25 cellular contexts compared by ENCODE assay signal in the genomic region with DNA sequence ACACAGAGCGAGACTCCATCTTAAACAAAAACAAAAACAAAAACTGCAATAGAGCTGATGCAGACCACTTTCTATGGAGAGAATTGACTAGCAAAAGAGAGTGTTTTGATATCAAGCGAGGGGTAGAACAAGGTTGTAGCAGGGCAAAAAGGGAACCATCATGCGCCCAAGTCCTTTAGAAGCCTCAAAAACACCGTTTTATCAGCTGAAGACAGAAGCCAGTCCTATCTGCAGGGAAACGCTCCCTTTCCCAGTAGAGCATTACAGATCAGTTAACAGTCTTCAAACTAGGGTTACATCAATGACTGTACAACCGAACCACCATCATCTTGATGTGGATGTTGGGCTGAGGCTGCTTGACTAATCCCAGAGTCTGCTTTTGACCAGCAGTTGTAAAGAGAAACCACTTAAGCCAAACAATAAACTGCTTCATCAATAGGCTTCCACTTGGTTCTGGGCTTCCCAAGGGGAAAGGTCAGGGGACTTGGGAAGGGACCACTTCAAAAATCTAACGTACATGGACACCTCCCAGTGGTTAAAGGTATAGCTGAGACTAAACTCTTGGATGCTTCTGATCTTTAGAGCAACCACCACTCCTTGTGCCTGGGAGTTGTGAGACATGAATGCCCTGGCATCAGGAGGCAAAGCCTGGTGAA. TPM values are rescaled to one million over a fixed set of nuclear protein-coding genes. Genes with fewer than 3 reads are reported as not detected.
A peak's percentile ranks its signal among the peaks of the same experiment; 100 is the strongest.
DNase-seq lines count a peak whose midpoint lies in the region; ATAC-seq, FAIRE-seq and TF ChIP-seq lines count a peak whose summit lies in the region.
"Had no signal": no experiment of that assay in that cellular context is flagged by ENCODE, and none has a peak within 500 bp of the region (broad histone marks: within the 10 kb centered on the region; RNA-seq: fewer than 3 reads in every experiment).

No MANE protein-coding gene starts in this region.

- no peak for TF ChIP-seq POLR2A in K562 (conservative IDR thresholded peaks at IDR 0.05)

- H3K4me1 ChIP-seq in K562 (replicated peaks in 1 of 2; ENCODE audit: control insufficient read depth in 2 of 2, insufficient read depth in 2 of 2, low read length in 2 of 2), result peaks cover 10 to 44% of the 10 kb centered on the region in 2 experiments
- H3K4me1 ChIP-seq: BE2C had no signal

- H4K20me1 ChIP-seq in K562 (replicated peaks; ENCODE audit: control insufficient read depth, insufficient read depth, low read length), result peaks cover 14% of the 10 kb centered on the region

- intact Hi-C loops in natural killer cell (cut with micrococcal nuclease), result no loop called here
- intact Hi-C loops in K562 (cut with micrococcal nuclease), result loop anchor here (5.0 kb wide), 1 partner anchor 142 kb away; the partner anchor contains the start of gene SNRPC

- peaks cover 38 to 42% of the 10 kb centered on the region in 2 donors for H3K4me1 Mint-ChIP-seq in natural killer cell
- peaks cover 22 to 28% of the 10 kb centered on the region in 2 donors for H3K4me1 Mint-ChIP-seq in natural killer cell treated with Interleukin-12 subunit alpha and Interleukin-12 subunit beta and Interleukin-15 and Interleukin-18, amount 100 ng/mL, for 72 hours (ENCODE audit: low read depth in 2 of 2)
- peaks cover 15 to 29% (median 23%) of the 10 kb centered on the region in 3 donors for H3K4me1 Mint-ChIP-seq in T-cell
- H3K4me1 Mint-ChIP-seq in stimulated activated memory B cell treated with anti-CD40 and anti-IgM and Interleukin-4, amounts not matched to agents 10 μg/mL and 1 μg/mL and 100 μg/mL, for 72 hours, result peaks cover 25% of the 10 kb centered on the region

- H2AFZ ChIP-seq in K562 (ENCODE audit: low read depth, low read length), result peak overlapping the region; percentile 5; the same call in 1 of the 2 replicates
- H2AFZ ChIP-seq: GM23338 had no signal

- H3K4me3 Mint-ChIP-seq in natural killer cell (no peak overlapping the region), T-cell (no peak overlapping the region)
- no peak overlapping the region for H3K4me3 Mint-ChIP-seq in natural killer cell treated with Interleukin-12 subunit alpha and Interleukin-12 subunit beta and Interleukin-15 and Interleukin-18, amount 100 ng/mL, for 72 hours
- H3K4me3 Mint-ChIP-seq in stimulated activated memory B cell treated with anti-CD40 and anti-IgM and Interleukin-4, amounts not matched to agents 10 μg/mL and 1 μg/mL and 100 μg/mL, for 72 hours, result no peak overlapping the region
- H3K4me3 Mint-ChIP-seq: CD4-positive, CD25-positive, alpha-beta regulatory T cell; GM23338 had no signal

- no peaks in the 10 kb centered on the region for H3K9me3 Mint-ChIP-seq in natural killer cell
- no peaks in the 10 kb centered on the region for H3K9me3 Mint-ChIP-seq in natural killer cell treated with Interleukin-12 subunit alpha and Interleukin-12 subunit beta and Interleukin-15 and Interleukin-18, amount 100 ng/mL, for 72 hours
- H3K9me3 Mint-ChIP-seq in T-cell, result no peaks in the 10 kb centered on the region
- H3K9me3 Mint-ChIP-seq in stimulated activated memory B cell treated with anti-CD40 and anti-IgM and Interleukin-4, amounts not matched to agents 10 μg/mL and 1 μg/mL and 100 μg/mL, for 72 hours, result no peaks in the 10 kb centered on the region
- H3K9me3 Mint-ChIP-seq: CD4-positive, CD25-positive, alpha-beta regulatory T cell; GM23338 had no signal

- H3K9me3 ChIP-seq in K562 (replicated peaks; ENCODE audit: control insufficient read depth, insufficient read depth, low read depth, low read length), result no peaks in the 10 kb centered on the region
- H3K9me3 ChIP-seq: A549, BE2C, HAP-1 had no signal

- H3K36me3 ChIP-seq in K562 (ENCODE audit: control insufficient read depth, insufficient read depth, low read length), result peaks cover 34% of the 10 kb centered on the region
- H3K36me3 ChIP-seq: BE2C had no signal

- peak; percentile 91 for FAIRE-seq in K562 (lab: Jason Lieb, UNC)
- FAIRE-seq: A549, G401.6, GM12892, HTR-8/SVneo had no signal

- H3K9ac ChIP-seq in K562 (ENCODE audit: insufficient read depth in 1 of 2, low read depth in 2 of 2, low read length in 2 of 2), result peak overlapping the region; percentile 3 to 21; a peak in 2 of 4 replicates

- CTCF ChIA-PET in T-cell (lab: Charles Lee) (interaction anchor here (0.6 to 0.7 kb wide), 2 partner anchors 563 to 1837 kb away, joined by 3 read pairs; no protein-coding TSS in a partner anchor), K562 (lab: Yijun Ruan, JAX; ENCODE audit: low intra/inter-chr PET ratio) (no interaction called here)

- no peak for TF ChIP-seq RAD21 in K562 (CRISPR knock-in tag; conservative IDR thresholded peaks at IDR 0.05 in 1 of 2, IDR thresholded peaks at IDR 0.05 in 1 of 2)

- DNase-seq in natural killer cell (no peak), T-cell (no peak), K562 (ENCODE audit: extremely low read depth in 1 of 4, low spot score in 3 of 4) (peak in 2 of 4 experiments; percentile 73 to 87), HT-29 (ENCODE audit: low spot score) (no peak), midbrain (lab: John Stamatoyannopoulos, UW) (no peak)
- no peak for DNase-seq in natural killer cell treated with Interleukin-12 subunit alpha and Interleukin-12 subunit beta and Interleukin-15 and Interleukin-18, amount 100 ng/mL, for 72 hours (ENCODE audit: low spot score)
- DNase-seq: BE2C; CD4-positive, CD25-positive, alpha-beta regulatory T cell; NCI-H1694; NCI-H2081; NCI-H446 treated with DMSO at 0.1 percent for 48 hours; NCI-H526 treated with DMSO at 0.1 percent for 48 hours; PC-3; Right ventricle myocardium superior had no signal

- ATAC-seq in natural killer cell (no peak), T-cell (replicated peaks in 1 of 4) (no peak), K562 (peak; percentile 85), HG03095 (IDR thresholded peaks at IDR 0.05; ENCODE audit: unreplicated experiment) (no peak)
- ATAC-seq in natural killer cell treated with Interleukin-12 subunit alpha and Interleukin-12 subunit beta and Interleukin-15 and Interleukin-18, amount 100 ng/mL, for 72 hours, result no peak
- no peak for ATAC-seq in stimulated activated memory B cell treated with anti-CD40 and anti-IgM and Interleukin-4, amounts not matched to agents 10 μg/mL and 1 μg/mL and 100 μg/mL, for 72 hours
- ATAC-seq: A549, GM23338, PC-3 had no signal

- H3K79me2 ChIP-seq in K562 (ENCODE audit: control insufficient read depth, insufficient read depth, low read length), result peaks cover 68% of the 10 kb centered on the region

- no peak for TF ChIP-seq CTCF in natural killer cell (IDR thresholded peaks at IDR 0.05)
- TF ChIP-seq CTCF in K562 (IDR thresholded peaks at IDR 0.05 in 2 of 3, conservative IDR thresholded peaks at IDR 0.05 in 1 of 3; ENCODE audit: insufficient read depth in 2 of 3, low read depth in 1 of 3, low read length in 3 of 3), result no peak

- peak overlapping the region; percentile 34 to 49 for H3K27ac Mint-ChIP-seq in natural killer cell
- H3K27ac Mint-ChIP-seq in natural killer cell treated with Interleukin-12 subunit alpha and Interleukin-12 subunit beta and Interleukin-15 and Interleukin-18, amount 100 ng/mL, for 72 hours, result no peak overlapping the region
- H3K27ac Mint-ChIP-seq in T-cell, result peak overlapping the region; percentile 13 to 45
- H3K27ac Mint-ChIP-seq in stimulated activated memory B cell treated with anti-CD40 and anti-IgM and Interleukin-4, amounts not matched to agents 10 μg/mL and 1 μg/mL and 100 μg/mL, for 72 hours, result peak overlapping the region; percentile 43
- H3K27ac Mint-ChIP-seq: GM23338 had no signal

- peak; percentile 91 for TF ChIP-seq EP300 in K562 (IDR thresholded peaks at IDR 0.05; ENCODE audit: low read length)

- no peaks in the 10 kb centered on the region for H3K9me1 ChIP-seq in K562 (ENCODE audit: control insufficient read depth, insufficient read depth, low read length)

- POLR2A ChIA-PET in T-cell (lab: Charles Lee) (no interaction called here), K562 (lab: Yijun Ruan, JAX) (interaction anchor here (0.6 to 1.6 kb wide), 5 partner anchors 9 to 192 kb away, joined by 3 to 6 read pairs (median 3); partner anchors contain the start of gene BLTP3A)

- H3K27ac ChIP-seq in K562 (ENCODE audit: extremely low read depth, low read depth, low read length), result peak overlapping the region; percentile 67
- H3K27ac ChIP-seq: A549 had no signal

- no peak overlapping the region for H3K4me3 ChIP-seq in K562
- H3K4me3 ChIP-seq: A549, GM23338, HAP-1 had no signal

- H3K4me2 ChIP-seq in K562 (ENCODE audit: insufficient read depth, low read length), result peak overlapping the region; percentile 68
- H3K4me2 ChIP-seq: A549, GM23338 had no signal

- H3K27me3 ChIP-seq in K562 (ENCODE audit: control insufficient read depth in 2 of 2, insufficient read depth in 2 of 2, low read length in 2 of 2), result no peaks in the 10 kb centered on the region
- H3K27me3 ChIP-seq: BE2C had no signal

- H3K36me3 Mint-ChIP-seq in natural killer cell (no peaks in the 10 kb centered on the region), T-cell (peaks cover 21% of the 10 kb centered on the region)
- H3K36me3 Mint-ChIP-seq in natural killer cell treated with Interleukin-12 subunit alpha and Interleukin-12 subunit beta and Interleukin-15 and Interleukin-18, amount 100 ng/mL, for 72 hours, result no peaks in the 10 kb centered on the region
- H3K36me3 Mint-ChIP-seq in stimulated activated memory B cell treated with anti-CD40 and anti-IgM and Interleukin-4, amounts not matched to agents 10 μg/mL and 1 μg/mL and 100 μg/mL, for 72 hours, result peaks cover 29% of the 10 kb centered on the region

- WGBS in K562 (ENCODE audit: insufficient coverage, low coverage, missing lambda C conversion rate), result 10% methylated on average over 7 of the region's 7 CpGs

- in situ Hi-C loops in K562 (cut with MboI), result no loop called here

- no TSS peak for BruUV-seq in K562 (replicated peaks; lab: Mats Ljungman, UMichigan)

- no peaks in the 10 kb centered on the region for H3K27me3 Mint-ChIP-seq in natural killer cell (ENCODE audit: low read depth in 2 of 2)
- H3K27me3 Mint-ChIP-seq in natural killer cell treated with Interleukin-12 subunit alpha and Interleukin-12 subunit beta and Interleukin-15 and Interleukin-18, amount 100 ng/mL, for 72 hours, result no peaks in the 10 kb centered on the region
- no peaks in the 10 kb centered on the region for H3K27me3 Mint-ChIP-seq in T-cell
- no peaks in the 10 kb centered on the region for H3K27me3 Mint-ChIP-seq in stimulated activated memory B cell treated with anti-CD40 and anti-IgM and Interleukin-4, amounts not matched to agents 10 μg/mL and 1 μg/mL and 100 μg/mL, for 72 hours
- H3K27me3 Mint-ChIP-seq: CD4-positive, CD25-positive, alpha-beta regulatory T cell had no signal

RNA-seq across cellular contexts. Expression of gene SPDEF, which starts 59.6 kb away (rescaled TPM):
- total RNA-seq in natural killer cell (under 1 TPM; 0.25 to 0.68 (median 0.45) TPM), T-cell (under 1 TPM in 3 of 5 donors, not detected in 2; 0.15 to 0.35 (median 0.30) TPM), K562 (2014; rRNA removed) (0.08 TPM in 1 of 2 replicates, not detected in the other), K562 (2014; rRNA removed; fragmentation: Illumina TruSeq; extraction: Trizol) (not detected in 2 replicates), K562 (2015; rRNA removed; fragmentation: Illumina TruSeq; extraction: Trizol) (0.11 and 0.15 TPM in 2 replicates), K562 (2021) (0.11 and 0.16 TPM in 2 replicates)
- not detected for total RNA-seq in natural killer cell treated with Interleukin-12 subunit alpha and Interleukin-12 subunit beta and Interleukin-15 and Interleukin-18, amount 100 ng/mL, for 72 hours
- total RNA-seq in K562 (2011; cell fraction: chromatin; rRNA removed; ENCODE audit: low replicate concordance), result not detected in 2 replicates
- 0.13 TPM in 1 of 2 replicates, not detected in the other for total RNA-seq in K562 (2011; cell fraction: nucleolus; rRNA removed)
- 0.29 TPM in 1 of 2 replicates, not detected in the other for total RNA-seq in K562 (2011; cell fraction: nucleoplasm; rRNA removed)
- polyA plus RNA-seq in K562 (2011; rRNA removed) (0.04 and 0.08 TPM in 2 replicates), K562 (2014; fragmentation: Illumina TruSeq; extraction: Trizol) (0.10 TPM in 1 of 2 replicates, not detected in the other), K562 (2014; fragmentation: Nextera tagmentation; extraction: Ambion mirVana) (not detected), K562 (2014; rRNA removed) (0.08 and 0.12 TPM in 2 replicates)
- polyA plus RNA-seq in K562 (2011; cell fraction: cytosol; rRNA removed), result 0.13 and 0.16 TPM in 2 replicates
- polyA plus RNA-seq in K562 (2011; cell fraction: nucleus; rRNA removed), result 0.23 and 0.35 TPM in 2 replicates
- 0.05 TPM in 1 of 2 replicates, not detected in the other for polyA plus RNA-seq in K562 (2012)
- polyA minus RNA-seq in K562 (2011; rRNA and poly(A)+ RNA removed), result not detected in 2 replicates
- not detected in 2 replicates for polyA minus RNA-seq in K562 (2011; cell fraction: cytosol; rRNA and poly(A)+ RNA removed)
- polyA minus RNA-seq in K562 (2011; cell fraction: nucleus; rRNA and poly(A)+ RNA removed), result not detected in 2 replicates
- total RNA-seq in HT-29 (2014; rRNA removed; shearing (Covaris generic)), result 55.1 and 59.6 TPM in 2 replicates
- total RNA-seq: Daoy, MCF 10A, Right ventricle myocardium superior, SK-MEL-5 had no signal
- polyA plus RNA-seq: CD4-positive, CD25-positive, alpha-beta regulatory T cell; GM23338 had no signal

Comparison
In these comparisons a context has a peak if more than half of its experiments do, and no peak if none do; other contexts are left out.
1. H3K27ac Mint-ChIP-seq: peak in natural killer cell (2 of 2), T-cell (2 of 2) and stimulated activated memory B cell treated with anti-CD40 and anti-IgM and Interleukin-4, amounts not matched to agents 10 μg/mL and 1 μg/mL and 100 μg/mL, for 72 hours (single experiment); none in natural killer cell treated with Interleukin-12 subunit alpha and Interleukin-12 subunit beta and Interleukin-15 and Interleukin-18, amount 100 ng/mL, for 72 hours (0 of 2).
2. RNA of gene SPDEF, which starts 59.6 kb away (total RNA-seq): 55.1 to 59.6 TPM in HT-29; 0.25 to 0.68 TPM in natural killer cell, 0.15 to 0.35 TPM in T-cell, 0.08 to 0.29 TPM in K562 and not detected in natural killer cell treated with Interleukin-12 subunit alpha and Interleukin-12 subunit beta and Interleukin-15 and Interleukin-18, amount 100 ng/mL, for 72 hours; every median in the first group is over 10 times any median in the second.